12 cellular contexts compared by ENCODE assay signal in genomic region chr9:13443380-13444271, GRCh38.
A peak's percentile ranks its signal among the peaks of the same experiment; 100 is the strongest.
DNase-seq lines count a peak whose midpoint lies in the region; ATAC-seq and TF ChIP-seq lines count a peak whose summit lies in the region.
"Had no signal": no experiment of that assay in that cellular context is flagged by ENCODE, and none has a peak within 500 bp of the region (broad histone marks: within the 10 kb centered on the region; RNA-seq: fewer than 3 reads in every experiment).

No MANE protein-coding gene starts in this region.

- TF ChIP-seq CTCF in right atrium auricular region (IDR thresholded peaks at IDR 0.05): no peak
- no peak for TF ChIP-seq CTCF in activated CD8-positive, alpha-beta T cell treated with anti-CD3 and anti-CD28 coated beads for 36 hours (IDR thresholded peaks at IDR 0.05)
- no peak for TF ChIP-seq CTCF in adrenal gland (IDR thresholded peaks at IDR 0.05)

- no peaks in the 10 kb centered on the region for H3K27me3 Mint-ChIP-seq in activated CD8-positive, alpha-beta T cell treated with anti-CD3 and anti-CD28 coated beads for 36 hours
- H3K27me3 Mint-ChIP-seq: activated CD4-positive, alpha-beta memory T cell treated with anti-CD3 and anti-CD28 coated beads, Interleukin-2, amount 10 ng/mL, durations not matched to agents 7 days and 5 days; T-cell had no signal

- H3K4me3 Mint-ChIP-seq in activated CD8-positive, alpha-beta T cell treated with anti-CD3 and anti-CD28 coated beads for 36 hours: no peak overlapping the region
- H3K4me3 Mint-ChIP-seq: activated CD4-positive, alpha-beta memory T cell treated with anti-CD3 and anti-CD28 coated beads, Interleukin-2, amount 10 ng/mL, durations not matched to agents 7 days and 5 days; CD8-positive, alpha-beta T cell; naive thymus-derived CD8-positive, alpha-beta T cell; T-cell had no signal

- DNase-seq in NCI-H146 (lab: John Stamatoyannopoulos, UW): peak; percentile 67
- DNase-seq in right atrium auricular region (ENCODE audit: low spot score): no peak
- peak; percentile 88 for DNase-seq in superior temporal gyrus (ENCODE audit: extremely low spot score)
- DNase-seq in activated CD8-positive, alpha-beta T cell treated with anti-CD3 and anti-CD28 coated beads for 36 hours: no peak
- no peak for DNase-seq in adrenal gland
- DNase-seq in COLO668 (lab: John Stamatoyannopoulos, UW; ENCODE audit: unreplicated experiment): no peak
- DNase-seq in activated CD4-positive, CD25-positive, alpha-beta regulatory T cell (lab: John Stamatoyannopoulos, UW): no peak
- DNase-seq: activated CD4-positive, alpha-beta memory T cell treated with anti-CD3 and anti-CD28 coated beads, Interleukin-2, amount 10 ng/mL, durations not matched to agents 7 days and 5 days; CD8-positive, alpha-beta T cell; naive thymus-derived CD8-positive, alpha-beta T cell; T-cell had no signal

- no peaks in the 10 kb centered on the region for H3K4me1 Mint-ChIP-seq in activated CD8-positive, alpha-beta T cell treated with anti-CD3 and anti-CD28 coated beads for 36 hours (ENCODE audit: low read depth)
- H3K4me1 Mint-ChIP-seq: activated CD4-positive, alpha-beta memory T cell treated with anti-CD3 and anti-CD28 coated beads, Interleukin-2, amount 10 ng/mL, durations not matched to agents 7 days and 5 days; naive thymus-derived CD8-positive, alpha-beta T cell; T-cell had no signal

- intact Hi-C loops in activated CD8-positive, alpha-beta T cell treated with anti-CD3 and anti-CD28 coated beads for 36 hours (cut with micrococcal nuclease): no loop called here
- intact Hi-C loops in adrenal gland (cut with DNase I): no loop called here

- peak overlapping the region in 1 of 2 donors; percentile 23 for H3K4me3 ChIP-seq in right atrium auricular region
- H3K4me3 ChIP-seq in adrenal gland: no peak overlapping the region

- 71 to 78% (median 76%) methylated on average over 18 of the region's 18 CpGs for WGBS in adrenal gland, 4 donors

- H3K9me3 ChIP-seq in right atrium auricular region (no peaks in the 10 kb centered on the region), adrenal gland (replicated peaks in 1 of 3) (no peaks in the 10 kb centered on the region)

- no peaks in the 10 kb centered on the region for H3K9me3 Mint-ChIP-seq in activated CD8-positive, alpha-beta T cell treated with anti-CD3 and anti-CD28 coated beads for 36 hours
- H3K9me3 Mint-ChIP-seq: activated CD4-positive, alpha-beta memory T cell treated with anti-CD3 and anti-CD28 coated beads, Interleukin-2, amount 10 ng/mL, durations not matched to agents 7 days and 5 days had no signal

- CTCF ChIA-PET in activated CD8-positive, alpha-beta T cell treated with anti-CD3 and anti-CD28 coated beads for 36 hours (lab: Charles Lee): no interaction called here

- no peak for TF ChIP-seq POLR2A in adrenal gland (IDR thresholded peaks at IDR 0.05)

- H3K36me3 Mint-ChIP-seq in activated CD8-positive, alpha-beta T cell treated with anti-CD3 and anti-CD28 coated beads for 36 hours (ENCODE audit: low read depth): no peaks in the 10 kb centered on the region
- H3K36me3 Mint-ChIP-seq: CD8-positive, alpha-beta T cell; naive thymus-derived CD8-positive, alpha-beta T cell; T-cell had no signal

- H3K27ac Mint-ChIP-seq in activated CD8-positive, alpha-beta T cell treated with anti-CD3 and anti-CD28 coated beads for 36 hours: no peak overlapping the region
- H3K27ac Mint-ChIP-seq: activated CD4-positive, alpha-beta memory T cell treated with anti-CD3 and anti-CD28 coated beads, Interleukin-2, amount 10 ng/mL, durations not matched to agents 7 days and 5 days; CD8-positive, alpha-beta T cell; T-cell had no signal

- H3K27ac ChIP-seq in angular gyrus (ENCODE audit: low read depth, low read length): peak overlapping the region; percentile 82
- H3K27ac ChIP-seq in right atrium auricular region: peak overlapping the region; percentile 57 to 64
- H3K27ac ChIP-seq in adrenal gland: peak overlapping the region in 1 of 5 donors; percentile 4

- H3K27me3 ChIP-seq in right atrium auricular region (no peaks in the 10 kb centered on the region), adrenal gland (no peaks in the 10 kb centered on the region)

- H3K36me3 ChIP-seq in right atrium auricular region: no peaks in the 10 kb centered on the region
- H3K36me3 ChIP-seq in adrenal gland (replicated peaks in 1 of 2): no peaks in the 10 kb centered on the region

- no peak for ATAC-seq in activated CD8-positive, alpha-beta T cell treated with anti-CD3 and anti-CD28 coated beads for 36 hours
- ATAC-seq: CD8-positive, alpha-beta T cell; naive thymus-derived CD8-positive, alpha-beta T cell; T-cell had no signal

- peaks cover 0 to 30% of the 10 kb centered on the region in 2 donors for H3K4me1 ChIP-seq in right atrium auricular region
- H3K4me1 ChIP-seq in adrenal gland (replicated peaks in 1 of 2): no peaks in the 10 kb centered on the region

- POLR2A ChIA-PET in activated CD8-positive, alpha-beta T cell treated with anti-CD3 and anti-CD28 coated beads for 36 hours (lab: Charles Lee): no interaction called here

Comparison
In these comparisons a context has a peak if more than half of its experiments do, and no peak if none do; other contexts are left out.
1. DNase-seq: peak in NCI-H146 (single experiment) and superior temporal gyrus (single experiment); none in right atrium auricular region (single experiment), activated CD8-positive, alpha-beta T cell treated with anti-CD3 and anti-CD28 coated beads for 36 hours (single experiment), adrenal gland (0 of 7), COLO668 (single experiment) and activated CD4-positive, CD25-positive, alpha-beta regulatory T cell (0 of 4).